Comparison of ENCODE assay signal across 10 cellular contexts in the genomic region with DNA sequence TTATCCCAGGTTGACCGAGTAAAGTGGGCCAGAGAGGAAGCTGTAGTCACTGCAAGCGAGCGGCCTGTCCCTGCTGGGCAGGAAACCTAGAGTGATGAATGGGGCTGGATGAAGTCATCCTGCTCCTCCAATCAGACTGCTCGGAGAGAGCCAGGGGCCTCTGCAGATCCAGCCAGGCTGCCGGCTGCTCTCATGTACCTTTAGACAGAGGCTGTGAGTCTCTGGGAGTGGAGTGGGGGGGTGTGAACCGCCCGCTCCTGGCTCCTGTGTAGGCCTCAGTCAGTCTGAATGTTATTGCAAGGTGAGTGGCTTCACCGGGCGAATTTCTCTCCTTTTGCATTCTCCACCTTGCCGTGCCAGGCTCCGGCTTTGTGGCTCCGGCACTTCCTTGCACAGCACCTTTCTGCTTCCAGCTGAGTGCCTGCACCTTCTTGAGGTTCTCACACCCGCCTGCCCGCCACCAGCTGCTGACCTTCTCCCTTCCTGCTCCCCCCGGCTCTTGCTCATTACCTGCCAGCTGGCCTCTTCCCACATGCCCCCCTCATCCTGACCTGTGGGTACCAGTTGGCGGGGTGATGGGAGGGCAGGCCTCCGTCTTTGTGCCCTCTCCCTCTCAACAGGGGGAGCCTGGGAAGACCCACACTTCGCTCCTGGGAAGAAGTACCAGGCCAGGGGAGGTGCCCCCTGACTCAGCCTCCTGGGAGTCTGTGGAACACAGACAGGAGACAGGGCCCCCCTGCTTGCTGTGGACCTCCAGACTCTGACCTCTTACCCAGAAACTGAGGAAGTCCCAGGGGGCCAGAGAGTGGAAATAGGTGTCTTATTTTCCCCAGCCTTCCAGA.
DNase-seq lines count a peak whose midpoint lies in the region; ATAC-seq and TF ChIP-seq lines count a peak whose summit lies in the region.
"Had no signal": no experiment of that assay in that cellular context is flagged by ENCODE, and none has a peak within 500 bp of the region (broad histone marks: within the 10 kb centered on the region; RNA-seq: fewer than 3 reads in every experiment).

No MANE protein-coding gene starts in this region.

- in situ Hi-C loops in brain microvascular endothelial cell (cut with HindIII; ENCODE audit: low pct_ligation_motif_present, low sequenced_read_pairs), result no loop called here

- DNase-seq in AG08395 (ENCODE audit: low spot score) (peak; percentile 28), NCI-H2081 (lab: John Stamatoyannopoulos, UW) (peak; percentile 49 to 81), brain microvascular endothelial cell (peak; percentile 70), kidney epithelial cell (ENCODE audit: low read depth) (peak; percentile 41), NCI-H1930 (lab: John Stamatoyannopoulos, UW) (no peak), left lobe of liver (ENCODE audit: low spot score) (no peak)
- no peak for DNase-seq in stimulated activated naive CD8-positive, alpha-beta T cell treated with anti-CD3 and anti-CD28 coated beads, Interleukin-15, Interleukin-2, amounts not matched to agents 100 U/mL and 50 U/mL, for 24 hours
- DNase-seq: Calu3, lower lobe of right lung had no signal

- ATAC-seq in GM19397 (IDR thresholded peaks at IDR 0.05; ENCODE audit: unreplicated experiment), result no peak
- no peak for ATAC-seq in stimulated activated naive CD8-positive, alpha-beta T cell treated with anti-CD3 and anti-CD28 coated beads, Interleukin-15, Interleukin-2, amounts not matched to agents 100 U/mL and 50 U/mL, for 24 hours
- no peak for ATAC-seq in left lobe of liver

- H3K4me3 ChIP-seq in brain microvascular endothelial cell (ENCODE audit: low read depth, low read length), result no peak overlapping the region
- no peak overlapping the region for H3K4me3 ChIP-seq in kidney epithelial cell (ENCODE audit: low read depth, low read length)
- H3K4me3 ChIP-seq: lower lobe of right lung had no signal

- H3K27ac ChIP-seq in brain microvascular endothelial cell, result no peak overlapping the region
- H3K27ac ChIP-seq: lower lobe of right lung had no signal

- H3K27me3 ChIP-seq in brain microvascular endothelial cell (replicated peaks) (no peaks in the 10 kb centered on the region), kidney epithelial cell (ENCODE audit: control insufficient read depth, insufficient read depth, low read length) (no peaks in the 10 kb centered on the region)

- H3K36me3 ChIP-seq in brain microvascular endothelial cell (replicated peaks) (no peaks in the 10 kb centered on the region), kidney epithelial cell (ENCODE audit: control insufficient read depth, insufficient read depth, low read length) (no peaks in the 10 kb centered on the region)
- H3K36me3 ChIP-seq: lower lobe of right lung had no signal

- TF ChIP-seq CTCF in brain microvascular endothelial cell (IDR thresholded peaks at IDR 0.05; ENCODE audit: low read depth, low read length, missing control alignments), result no peak
- no peak for TF ChIP-seq CTCF in kidney epithelial cell (IDR thresholded peaks at IDR 0.05; ENCODE audit: insufficient read depth, low read length, poor library complexity, severe bottlenecking)

Comparison
In these comparisons a context has a peak if more than half of its experiments do, and no peak if none do; other contexts are left out.
1. DNase-seq: peak in AG08395 (single experiment), NCI-H2081 (2 of 2), brain microvascular endothelial cell (single experiment) and kidney epithelial cell (single experiment); none in stimulated activated naive CD8-positive, alpha-beta T cell treated with anti-CD3 and anti-CD28 coated beads, Interleukin-15, Interleukin-2, amounts not matched to agents 100 U/mL and 50 U/mL, for 24 hours (single experiment), NCI-H1930 (0 of 2) and left lobe of liver (single experiment).